In genomic region chr2:58981237-58981636, GRCh38 we compare ENCODE assay signal across 39 cellular contexts.
"Had no signal": no experiment of that assay in that cellular context is flagged by ENCODE, and none has a peak within 500 bp of the region (broad histone marks: within the 10 kb centered on the region; RNA-seq: fewer than 3 reads in every experiment).

No MANE protein-coding gene starts in this region.

- H3K4me1 ChIP-seq: adrenal gland, ascending aorta, body of pancreas had no signal

- H3K4me3 Mint-ChIP-seq: activated naive CD4-positive, alpha-beta T cell treated with anti-CD3 and anti-CD28 coated beads for 36 hours; activated naive CD4-positive, alpha-beta T cell treated with anti-CD3 and anti-CD28 coated beads, Interleukin-2, amount 10 ng/mL, durations not matched to agents 7 days and 5 days; activated naive CD4-positive, alpha-beta T cell treated with anti-CD3 and anti-CD28 coated beads, Interleukin-2, amount 50 U/mL, for 24 hours; activated naive CD8-positive, alpha-beta T cell; activated naive CD8-positive, alpha-beta T cell treated with anti-CD3 and anti-CD28 coated beads for 36 hours; activated naive CD8-positive, alpha-beta T cell treated with anti-CD3 and anti-CD28 coated beads, Interleukin-2, amount 10 ng/mL, durations not matched to agents 7 days and 5 days; activated naive CD8-positive, alpha-beta T cell treated with anti-CD3 and anti-CD28 coated beads, Interleukin-2, amount 50 U/mL, for 24 hours; activated T-cell treated with anti-CD3 and anti-CD28 coated beads, Interleukin-2, amount 50 U/mL, for 24 hours; activated T-cell treated with anti-CD3 and anti-CD28 coated beads, Interleukin-2, amount 50 U/mL, for 4 hours; activated T-cell treated with anti-CD3 and anti-CD28 coated beads, Interleukin-2, amount 50 U/mL, for 72 hours; activated T-helper 1 cell treated with anti-CD3 and anti-CD28 coated beads, Interleukin-12 subunit alpha, Interleukin-12 subunit beta, Interleukin-2, Interleukin-4 antibody, amounts not matched to agents 30 ng/mL and 10 ng/mL and 1 ng/mL, durations not matched to agents 14 hours and 24 hours and 36 hours; activated T-helper 17 cell treated with anti-CD3 and anti-CD28 coated beads, Interleukin-2, amount 50 U/mL, for 72 hours; brain; central memory CD8-positive, alpha-beta T cell had no signal

- H3K9me3 Mint-ChIP-seq: activated naive CD4-positive, alpha-beta T cell treated with anti-CD3 and anti-CD28 coated beads for 36 hours; activated naive CD4-positive, alpha-beta T cell treated with anti-CD3 and anti-CD28 coated beads, Interleukin-2, amount 10 ng/mL, durations not matched to agents 7 days and 5 days; activated naive CD8-positive, alpha-beta T cell treated with anti-CD3 and anti-CD28 coated beads for 36 hours; activated naive CD8-positive, alpha-beta T cell treated with anti-CD3 and anti-CD28 coated beads, Interleukin-2, amount 10 ng/mL, durations not matched to agents 7 days and 5 days; activated naive CD8-positive, alpha-beta T cell treated with anti-CD3 and anti-CD28 coated beads, Interleukin-2, amount 50 U/mL, for 24 hours; activated T-cell treated with anti-CD3 and anti-CD28 coated beads, Interleukin-2, amount 50 U/mL, for 24 hours; activated T-cell treated with anti-CD3 and anti-CD28 coated beads, Interleukin-2, amount 50 U/mL, for 72 hours; activated T-helper 1 cell treated with anti-CD3 and anti-CD28 coated beads, Interleukin-12 subunit alpha, Interleukin-12 subunit beta, Interleukin-2, Interleukin-4 antibody, amounts not matched to agents 30 ng/mL and 10 ng/mL and 1 ng/mL, durations not matched to agents 14 hours and 24 hours and 36 hours; activated T-helper 2 cell treated with anti-CD3 and anti-CD28 coated beads, Interferon-gamma antibody, Interleukin-2, Interleukin-4, amounts not matched to agents 10 μg/mL and 5 μg/mL and 100 μg/mL, durations not matched to agents 14 hours and 24 hours and 36 hours had no signal

- H3K36me3 ChIP-seq: adrenal gland, ascending aorta, brain microvascular endothelial cell, breast epithelium, cardiac muscle cell had no signal

- H3K27me3 ChIP-seq: adrenal gland, ascending aorta, body of pancreas, brain microvascular endothelial cell, breast epithelium, cardiac muscle cell had no signal

- H3K9me3 ChIP-seq: adrenal gland, ascending aorta, body of pancreas, breast epithelium had no signal

- H3K4me1 Mint-ChIP-seq: activated naive CD4-positive, alpha-beta T cell treated with anti-CD3 and anti-CD28 coated beads, Interleukin-2, amount 10 ng/mL, durations not matched to agents 7 days and 5 days; activated naive CD4-positive, alpha-beta T cell treated with anti-CD3 and anti-CD28 coated beads, Interleukin-2, amount 50 U/mL, for 24 hours; activated naive CD8-positive, alpha-beta T cell treated with anti-CD3 and anti-CD28 coated beads for 36 hours; activated naive CD8-positive, alpha-beta T cell treated with anti-CD3 and anti-CD28 coated beads, Interleukin-2, amount 10 ng/mL, durations not matched to agents 7 days and 5 days; activated naive CD8-positive, alpha-beta T cell treated with anti-CD3 and anti-CD28 coated beads, Interleukin-2, amount 50 U/mL, for 24 hours; activated T-helper 17 cell treated with anti-CD3 and anti-CD28 coated beads, Interleukin-2, amount 50 U/mL, for 72 hours; central memory CD8-positive, alpha-beta T cell had no signal

- FAIRE-seq: astrocyte, bronchial epithelial cell had no signal

- H3K27ac Mint-ChIP-seq: activated naive CD4-positive, alpha-beta T cell treated with anti-CD3 and anti-CD28 coated beads for 36 hours; activated naive CD4-positive, alpha-beta T cell treated with anti-CD3 and anti-CD28 coated beads, Interleukin-2, amount 10 ng/mL, durations not matched to agents 7 days and 5 days; activated naive CD4-positive, alpha-beta T cell treated with anti-CD3 and anti-CD28 coated beads, Interleukin-2, amount 50 U/mL, for 24 hours; activated naive CD4-positive, alpha-beta T cell treated with anti-CD3 and anti-CD28 coated beads, Interleukin-2, amount 50 U/mL, for 72 hours; activated naive CD8-positive, alpha-beta T cell; activated naive CD8-positive, alpha-beta T cell treated with anti-CD3 and anti-CD28 coated beads for 36 hours; activated naive CD8-positive, alpha-beta T cell treated with anti-CD3 and anti-CD28 coated beads, Interleukin-2, amount 10 ng/mL, durations not matched to agents 7 days and 5 days; activated naive CD8-positive, alpha-beta T cell treated with anti-CD3 and anti-CD28 coated beads, Interleukin-2, amount 50 U/mL, for 24 hours; activated T-cell treated with anti-CD3 and anti-CD28 coated beads, Interleukin-2, amount 50 U/mL, for 24 hours; activated T-cell treated with anti-CD3 and anti-CD28 coated beads, Interleukin-2, amount 50 U/mL, for 72 hours; activated T-helper 1 cell treated with anti-CD3 and anti-CD28 coated beads, Interleukin-12 subunit alpha, Interleukin-12 subunit beta, Interleukin-2, Interleukin-4 antibody, amounts not matched to agents 30 ng/mL and 10 ng/mL and 1 ng/mL, durations not matched to agents 14 hours and 24 hours and 36 hours; activated T-helper 17 cell treated with anti-CD3 and anti-CD28 coated beads, Interleukin-2, amount 50 U/mL, for 72 hours; activated T-helper 2 cell treated with anti-CD3 and anti-CD28 coated beads, Interferon-gamma antibody, Interleukin-2, Interleukin-4, amounts not matched to agents 10 μg/mL and 5 μg/mL and 100 μg/mL, durations not matched to agents 14 hours and 24 hours and 36 hours; brain had no signal

- DNase-seq: activated effector memory CD4-positive, alpha-beta T cell treated with anti-CD3 and anti-CD28 coated beads, Interleukin-2, amount 50 U/mL, for 16 hours; activated effector memory CD4-positive, alpha-beta T cell treated with Interleukin-2 at 50 U/mL for 16 hours; activated gamma-delta T cell; activated gamma-delta T cell treated with Interleukin-2 at 50 U/mL for 16 hours; activated naive CD4-positive, alpha-beta T cell; activated naive CD4-positive, alpha-beta T cell treated with anti-CD3 and anti-CD28 coated beads for 36 hours; activated naive CD4-positive, alpha-beta T cell treated with anti-CD3 and anti-CD28 coated beads, Interleukin-2, amount 10 ng/mL, durations not matched to agents 7 days and 5 days; activated naive CD4-positive, alpha-beta T cell treated with anti-CD3 and anti-CD28 coated beads, Interleukin-2, amount 50 U/mL, for 16 hours; activated naive CD4-positive, alpha-beta T cell treated with Interleukin-2 at 50 U/mL for 16 hours; activated naive CD8-positive, alpha-beta T cell treated with anti-CD3 and anti-CD28 coated beads for 36 hours; activated naive CD8-positive, alpha-beta T cell treated with anti-CD3 and anti-CD28 coated beads, Interleukin-2, amount 10 ng/mL, durations not matched to agents 7 days and 5 days; activated naive CD8-positive, alpha-beta T cell treated with anti-CD3 and anti-CD28 coated beads, Interleukin-2, amount 50 U/mL, for 24 hours; activated T-cell treated with anti-CD3 and anti-CD28 coated beads, Interleukin-2, amount 50 U/mL, for 24 hours; activated T-cell treated with anti-CD3 and anti-CD28 coated beads, Interleukin-2, amount 50 U/mL, for 4 hours; activated T-cell treated with anti-CD3 and anti-CD28 coated beads, Interleukin-2, amount 50 U/mL, for 48 hours; activated T-cell treated with anti-CD3 and anti-CD28 coated beads, Interleukin-2, amount 50 U/mL, for 72 hours; adrenal gland; amniotic stem cell; amygdala; anterior cingulate cortex; aorta; body of pancreas; brain microvascular endothelial cell; caudate nucleus; central memory CD4-positive, alpha-beta T cell; cerebellar nuclear complex had no signal

- H3K36me3 Mint-ChIP-seq: activated naive CD4-positive, alpha-beta T cell treated with anti-CD3 and anti-CD28 coated beads, Interleukin-2, amount 10 ng/mL, durations not matched to agents 7 days and 5 days; activated naive CD4-positive, alpha-beta T cell treated with anti-CD3 and anti-CD28 coated beads, Interleukin-2, amount 50 U/mL, for 24 hours; activated naive CD4-positive, alpha-beta T cell treated with anti-CD3 and anti-CD28 coated beads, Interleukin-2, amount 50 U/mL, for 72 hours; activated naive CD8-positive, alpha-beta T cell; activated naive CD8-positive, alpha-beta T cell treated with anti-CD3 and anti-CD28 coated beads for 36 hours; activated naive CD8-positive, alpha-beta T cell treated with anti-CD3 and anti-CD28 coated beads, Interleukin-2, amount 10 ng/mL, durations not matched to agents 7 days and 5 days; brain had no signal

- H3K27ac ChIP-seq: adrenal gland, ascending aorta, body of pancreas, brain microvascular endothelial cell, breast epithelium, cardiac muscle cell had no signal

- ATAC-seq: activated naive CD4-positive, alpha-beta T cell treated with anti-CD3 and anti-CD28 coated beads, Interleukin-2, amount 50 U/mL, for 72 hours; activated naive CD8-positive, alpha-beta T cell treated with anti-CD3 and anti-CD28 coated beads, Interleukin-2, amount 50 U/mL, for 24 hours; activated T-cell treated with anti-CD3 and anti-CD28 coated beads, Interleukin-2, amount 50 U/mL, for 4 hours; activated T-cell treated with anti-CD3 and anti-CD28 coated beads, Interleukin-2, amount 50 U/mL, for 72 hours; activated T-helper 17 cell treated with anti-CD3 and anti-CD28 coated beads, Interleukin-2, amount 50 U/mL, for 72 hours; body of pancreas had no signal

- H3K4me3 ChIP-seq: adrenal gland, ascending aorta, body of pancreas, breast epithelium, cardiac muscle cell had no signal

- H3K27me3 Mint-ChIP-seq: activated naive CD4-positive, alpha-beta T cell treated with anti-CD3 and anti-CD28 coated beads, Interleukin-2, amount 10 ng/mL, durations not matched to agents 7 days and 5 days; activated naive CD4-positive, alpha-beta T cell treated with anti-CD3 and anti-CD28 coated beads, Interleukin-2, amount 50 U/mL, for 24 hours; activated T-helper 17 cell treated with anti-CD3 and anti-CD28 coated beads, Interleukin-2, amount 50 U/mL, for 72 hours; brain; central memory CD8-positive, alpha-beta T cell had no signal
